In genomic region chr15:57326196-57326595, GRCh38 we compare ENCODE assay signal across 18 cellular contexts. TPM values are rescaled to one million over a fixed set of nuclear protein-coding genes. Genes with fewer than 3 reads are reported as not detected.
DNase-seq lines count a peak whose midpoint lies in the region; ATAC-seq, FAIRE-seq and TF ChIP-seq lines count a peak whose summit lies in the region.
"Had no signal": no experiment of that assay in that cellular context is flagged by ENCODE, and none has a peak within 500 bp of the region (broad histone marks: within the 10 kb centered on the region; RNA-seq: fewer than 3 reads in every experiment).

No MANE protein-coding gene starts in this region.

- CTCF ChIA-PET in HepG2 (lab: Yijun Ruan, JAX; ENCODE audit: low intra/inter-chr PET ratio, low total read pairs): no interaction called here

- H3K79me2 ChIP-seq in HepG2 (ENCODE audit: insufficient read depth, low read length): no peaks in the 10 kb centered on the region

- 59% methylated on average over 23 of the region's 23 CpGs for WGBS in HepG2 (ENCODE audit: low lambda C conversion rate)
- WGBS in right lobe of liver (ENCODE audit: insufficient coverage, low coverage, low lambda C conversion rate, missing lambda C conversion rate): 85% methylated on average over 9 of the region's 23 CpGs
- WGBS in transverse colon (ENCODE audit: low coverage in 1 of 2), 2 donors: 96 to 100% methylated on average over 1 to 22 of the region's 23 CpGs

- H3K4me1 Mint-ChIP-seq in nephron (peaks cover 56% of the 10 kb centered on the region), osteocyte (ENCODE audit: unreplicated experiment) (peaks cover 32% of the 10 kb centered on the region)
- peaks cover 3% of the 10 kb centered on the region for H3K4me1 Mint-ChIP-seq in activated T-cell treated with anti-CD3 and anti-CD28 coated beads, Interleukin-2, amount 50 U/mL, for 4 hours (ENCODE audit: low read depth)

- no peaks in the 10 kb centered on the region for H3K9me3 ChIP-seq in HepG2 (ENCODE audit: low read length)
- H3K9me3 ChIP-seq in right lobe of liver: no peaks in the 10 kb centered on the region
- H3K9me3 ChIP-seq in transverse colon: no peaks in the 10 kb centered on the region
- H3K9me3 ChIP-seq: A549, BLaER1 had no signal

- no peak overlapping the region for H2AFZ ChIP-seq in HepG2 (ENCODE audit: low read length)

- no peaks in the 10 kb centered on the region for H3K36me3 ChIP-seq in HepG2 (replicated peaks in 1 of 2; ENCODE audit: control insufficient read depth in 1 of 2, insufficient read depth in 2 of 2, low read length in 2 of 2)
- no peaks in the 10 kb centered on the region for H3K36me3 ChIP-seq in right lobe of liver
- H3K36me3 ChIP-seq in transverse colon: no peaks in the 10 kb centered on the region
- H3K36me3 ChIP-seq: BLaER1 had no signal

- no peaks in the 10 kb centered on the region for H4K20me1 ChIP-seq in HepG2 (ENCODE audit: insufficient read depth, low read length)
- H4K20me1 ChIP-seq: BLaER1 had no signal

- no peak for TF ChIP-seq EP300 in HepG2 (IDR thresholded peaks at IDR 0.05; ENCODE audit: low read depth in 2 of 2, low read length in 2 of 2)
- TF ChIP-seq EP300 in HepG2 (CRISPR knock-in tag; IDR thresholded peaks at IDR 0.05; ENCODE audit: borderline replicate concordance): no peak
- TF ChIP-seq EP300 in transverse colon (IDR thresholded peaks at IDR 0.05; ENCODE audit: low read depth): no peak

- peak overlapping the region in 2 of 3 experiments; percentile 0 to 18 for H3K27ac Mint-ChIP-seq in nephron
- no peak overlapping the region for H3K27ac Mint-ChIP-seq in osteocyte (ENCODE audit: unreplicated experiment)
- H3K27ac Mint-ChIP-seq: CD14-positive monocyte; CD4-positive, alpha-beta memory T cell had no signal

- POLR2A ChIA-PET in HepG2 (lab: Yijun Ruan, JAX): no interaction called here

- no peak for TF ChIP-seq RAD21 in HepG2 (CRISPR knock-in tag; IDR thresholded peaks at IDR 0.05)

- no TSS peak for BruUV-seq in HepG2 (replicated peaks; lab: Mats Ljungman, UMichigan)

- peaks cover 26% of the 10 kb centered on the region for H3K4me1 ChIP-seq in HepG2 (ENCODE audit: insufficient read depth, low read length)
- H3K4me1 ChIP-seq in right lobe of liver: no peaks in the 10 kb centered on the region
- H3K4me1 ChIP-seq in transverse colon: peaks cover 7 to 49% (median 27%) of the 10 kb centered on the region in 4 donors

- in situ Hi-C loops in HepG2 (cut with HindIII; ENCODE audit: extremely low pct_ligation_motif_present, low pct_unique_long_range_greater_than_20kb) (no loop called here), transverse colon (cut with MboI; ENCODE audit: low pct_ligation_motif_present in 1 of 4, low pct_unique_long_range_greater_than_20kb in 1 of 4, low sequenced_read_pairs in 3 of 4) (no loop called here)

- H3K9ac ChIP-seq in HepG2 (ENCODE audit: insufficient read depth, low read depth, low read length): no peak overlapping the region
- H3K9ac ChIP-seq: BLaER1 had no signal

- H3K4me3 Mint-ChIP-seq in nephron (no peak overlapping the region), osteocyte (ENCODE audit: unreplicated experiment) (no peak overlapping the region)
- H3K4me3 Mint-ChIP-seq in activated T-cell treated with anti-CD3 and anti-CD28 coated beads, Interleukin-2, amount 50 U/mL, for 4 hours: no peak overlapping the region
- H3K4me3 Mint-ChIP-seq: CD14-positive monocyte; CD4-positive, alpha-beta memory T cell had no signal

- intact Hi-C loops in HepG2 (cut with micrococcal nuclease; ENCODE audit: unreplicated experiment) (no loop called here), right lobe of liver (cut with DNase I) (no loop called here), left colon (cut with DNase I, micrococcal nuclease) (no loop called here), transverse colon (cut with DNase I; ENCODE audit: low total_unique reads) (no loop called here)

- no peak for FAIRE-seq in HepG2 (lab: Jason Lieb, UNC)
- FAIRE-seq: A549, GM12878 had no signal

- H3K4me3 ChIP-seq in HepG2 (replicated peaks in 1 of 3; ENCODE audit: insufficient read depth in 1 of 3, low read depth in 2 of 3, low read length in 3 of 3) (no peak overlapping the region), right lobe of liver (no peak overlapping the region), transverse colon (no peak overlapping the region)
- H3K4me3 ChIP-seq: A549, BLaER1, GM12878 had no signal

- H3K4me2 ChIP-seq in HepG2 (ENCODE audit: low read depth, low read length): no peak overlapping the region
- H3K4me2 ChIP-seq: A549, BLaER1 had no signal

- H3K27me3 Mint-ChIP-seq in nephron (ENCODE audit: low read depth) (peaks cover 19% of the 10 kb centered on the region), osteocyte (ENCODE audit: unreplicated experiment) (no peaks in the 10 kb centered on the region)
- H3K27me3 Mint-ChIP-seq in activated T-cell treated with anti-CD3 and anti-CD28 coated beads, Interleukin-2, amount 50 U/mL, for 4 hours (ENCODE audit: low read depth): peaks cover 14% of the 10 kb centered on the region

- no peaks in the 10 kb centered on the region for H3K9me3 Mint-ChIP-seq in nephron
- H3K9me3 Mint-ChIP-seq in activated T-cell treated with anti-CD3 and anti-CD28 coated beads, Interleukin-2, amount 50 U/mL, for 4 hours: no peaks in the 10 kb centered on the region
- no peaks in the 10 kb centered on the region for H3K9me3 Mint-ChIP-seq in osteocyte (ENCODE audit: unreplicated experiment)
- H3K9me3 Mint-ChIP-seq: CD4-positive, alpha-beta memory T cell had no signal

- no peaks in the 10 kb centered on the region for H3K36me3 Mint-ChIP-seq in nephron (ENCODE audit: low read depth)
- no peaks in the 10 kb centered on the region for H3K36me3 Mint-ChIP-seq in activated T-cell treated with anti-CD3 and anti-CD28 coated beads, Interleukin-2, amount 50 U/mL, for 4 hours (ENCODE audit: insufficient read depth)
- no peaks in the 10 kb centered on the region for H3K36me3 Mint-ChIP-seq in osteocyte (ENCODE audit: unreplicated experiment)
- H3K36me3 Mint-ChIP-seq: CD14-positive monocyte; CD4-positive, alpha-beta memory T cell had no signal

- TF ChIP-seq CTCF in HepG2 (CRISPR knock-in tag; IDR thresholded peaks at IDR 0.05) (no peak), right lobe of liver (IDR thresholded peaks at IDR 0.05) (no peak), nephron (IDR thresholded peaks at IDR 0.05; ENCODE audit: unreplicated experiment in 3 of 3) (no peak), transverse colon (IDR thresholded peaks at IDR 0.05) (no peak), osteocyte (IDR thresholded peaks at IDR 0.05) (no peak)

- TF ChIP-seq POLR2A in HepG2 (IDR thresholded peaks at IDR 0.05; ENCODE audit: insufficient read depth in 1 of 2, low read depth in 2 of 2, low read length in 2 of 2) (no peak), right lobe of liver (IDR thresholded peaks at IDR 0.05) (no peak), transverse colon (IDR thresholded peaks at IDR 0.05) (no peak)

- no peak overlapping the region for H3K27ac ChIP-seq in HepG2 (ENCODE audit: extremely low read length, insufficient read depth, low read length)
- H3K27ac ChIP-seq in right lobe of liver: no peak overlapping the region
- peak overlapping the region; percentile 8 to 62 (median 40) for H3K27ac ChIP-seq in transverse colon
- H3K27ac ChIP-seq: 22Rv1, A549, BLaER1 had no signal

- peaks cover 4 to 23% of the 10 kb centered on the region in 2 experiments; a peak in 3 of 5 replicates for H3K27me3 ChIP-seq in HepG2 (ENCODE audit: control insufficient read depth in 1 of 2, insufficient read depth in 2 of 2, low read length in 2 of 2)
- H3K27me3 ChIP-seq in right lobe of liver: no peaks in the 10 kb centered on the region
- H3K27me3 ChIP-seq in transverse colon: no peaks in the 10 kb centered on the region
- H3K27me3 ChIP-seq: BLaER1 had no signal

- DNase-seq in HepG2 (ENCODE audit: low spot score) (no peak), right lobe of liver (no peak), left colon (peak; percentile 47 to 50), transverse colon (no peak), globus pallidus (ENCODE audit: low spot score) (no peak), osteocyte (ENCODE audit: extremely low spot score, unreplicated experiment) (no peak)
- DNase-seq in activated T-cell treated with anti-CD3 and anti-CD28 coated beads, Interleukin-2, amount 50 U/mL, for 4 hours: no peak
- DNase-seq: Calu3; CD4-positive, alpha-beta memory T cell; DMS79 treated with DMSO at 0.1 percent for 48 hours; GOT3; H7 had no signal

- ATAC-seq in HepG2 (peak; percentile 25; the same call in 2 of the 3 replicates), right lobe of liver (no peak), left colon (no peak)
- ATAC-seq in activated T-cell treated with anti-CD3 and anti-CD28 coated beads, Interleukin-2, amount 50 U/mL, for 4 hours: no peak
- ATAC-seq: A549, GM12878 had no signal

RNA-seq across cellular contexts. Expression of gene CGNL1, which starts 50.1 kb away (rescaled TPM):
- 15.6 and 16.2 TPM in 2 replicates for total RNA-seq in HepG2 (2016; rRNA removed; fragmentation: Illumina TruSeq; extraction: Trizol)
- total RNA-seq in HepG2 (2016; cell fraction: cytosol; rRNA removed; fragmentation: Illumina TruSeq; extraction: Trizol; ENCODE audit: low read depth): 7.7 and 9.4 TPM in 2 replicates
- total RNA-seq in HepG2 (2016; cell fraction: insoluble cytoplasmic fraction; rRNA removed; fragmentation: Illumina TruSeq; extraction: Trizol): 14.2 and 15.2 TPM in 2 replicates
- 8.3 and 8.9 TPM in 2 replicates for total RNA-seq in HepG2 (2016; cell fraction: membrane; rRNA removed; fragmentation: Illumina TruSeq; extraction: Trizol)
- total RNA-seq in HepG2 (2016; cell fraction: nucleus; rRNA removed; fragmentation: Illumina TruSeq; extraction: Trizol): 15.2 and 18.4 TPM in 2 replicates
- polyA plus RNA-seq in HepG2 (2011; rRNA removed): 5.6 and 6.2 TPM in 2 replicates
- 3.3 and 4.1 TPM in 2 replicates for polyA plus RNA-seq in HepG2 (2011; cell fraction: cytosol; rRNA removed)
- 8.2 and 8.8 TPM in 2 replicates for polyA plus RNA-seq in HepG2 (2011; cell fraction: nucleus; rRNA removed)
- 5.6 and 8.0 TPM in 2 replicates for polyA plus RNA-seq in HepG2 (2012)
- 0.40 and 0.80 TPM in 2 replicates for polyA plus RNA-seq in HepG2 (2016; cell fraction: cytosol; fragmentation: Illumina TruSeq; extraction: Trizol; ENCODE audit: low read depth)
- 10.1 and 12.1 TPM in 2 replicates for polyA plus RNA-seq in HepG2 (2016; cell fraction: insoluble cytoplasmic fraction; fragmentation: Illumina TruSeq; extraction: Trizol; ENCODE audit: low read depth)
- polyA plus RNA-seq in HepG2 (2016; cell fraction: membrane; fragmentation: Illumina TruSeq; extraction: Trizol; ENCODE audit: low read depth): 1.1 and 1.4 TPM in 2 replicates
- polyA plus RNA-seq in HepG2 (2016; cell fraction: nucleus; fragmentation: Illumina TruSeq; extraction: Trizol; ENCODE audit: insufficient read depth, low read depth): 16.9 and 17.7 TPM in 2 replicates
- polyA minus RNA-seq in HepG2 (2011; rRNA and poly(A)+ RNA removed; ENCODE audit: low replicate concordance): 12.1 TPM in 1 of 2 replicates, not detected in the other
- polyA minus RNA-seq in HepG2 (2011; cell fraction: cytosol; rRNA and poly(A)+ RNA removed): 7.9 and 9.0 TPM in 2 replicates
- 17.5 and 18.3 TPM in 2 replicates for polyA minus RNA-seq in HepG2 (2011; cell fraction: nucleus; rRNA and poly(A)+ RNA removed)
- 10 to 100 TPM; 23.6 to 54.5 (median 42.9) TPM for total RNA-seq in right lobe of liver
- 1 to 10 TPM; 2.8 to 4.1 TPM for total RNA-seq in left colon
- 1 to 10 TPM; 1.1 to 2.2 (median 1.8) TPM for total RNA-seq in transverse colon
- under 1 TPM; 0.05 to 0.08 (median 0.05) TPM for total RNA-seq in activated T-cell treated with anti-CD3 and anti-CD28 coated beads, Interleukin-2, amount 50 U/mL, for 4 hours
- total RNA-seq in osteocyte: 5.5 and 6.2 TPM in 2 replicates
- total RNA-seq: CD4-positive, alpha-beta memory T cell had no signal
- polyA plus RNA-seq: CD14-positive monocyte; CD4-positive, alpha-beta memory T cell had no signal

Comparison
In these comparisons a context has a peak if more than half of its experiments do, and no peak if none do; other contexts are left out.
1. DNase-seq: peak in left colon (2 of 2); none in HepG2 (single experiment), right lobe of liver (0 of 3), transverse colon (single experiment), activated T-cell treated with anti-CD3 and anti-CD28 coated beads, Interleukin-2, amount 50 U/mL, for 4 hours (single experiment), globus pallidus (single experiment) and osteocyte (single experiment).
2. H3K27ac ChIP-seq: peak in transverse colon (4 of 4); none in HepG2 (single experiment) and right lobe of liver (0 of 3).